ENCODE assay signal across 12 cellular contexts in the genomic region with DNA sequence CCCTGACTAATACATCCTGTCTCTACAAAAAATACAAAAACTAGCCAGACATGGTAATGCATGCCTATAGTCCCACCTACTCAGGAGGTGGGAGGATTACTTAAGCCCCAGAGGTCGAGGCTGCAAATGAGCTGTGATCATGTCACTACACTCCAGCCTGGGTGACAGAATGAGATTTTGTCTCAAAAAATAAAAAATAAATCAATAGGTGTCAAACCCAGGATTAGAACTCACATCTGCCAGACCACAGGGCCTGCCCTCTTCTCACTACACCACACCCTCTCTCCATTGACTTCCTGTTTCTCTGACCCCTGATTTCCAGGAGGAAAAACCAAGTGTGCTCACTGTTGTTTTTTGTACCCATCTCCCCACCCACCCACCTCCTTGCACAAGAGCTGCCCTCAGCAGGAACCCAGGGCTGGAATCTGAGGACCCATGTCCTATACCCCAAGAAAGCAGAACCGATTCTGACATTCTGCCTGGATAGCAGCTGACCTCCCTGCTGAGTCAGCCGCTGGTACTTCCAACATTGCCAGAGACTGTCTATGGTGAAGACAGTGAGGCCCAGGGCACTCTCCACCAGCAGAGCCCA. TPM values are rescaled to one million over a fixed set of nuclear protein-coding genes. Genes with fewer than 3 reads are reported as not detected.
DNase-seq lines count a peak whose midpoint lies in the region; ATAC-seq lines count a peak whose summit lies in the region.
"Had no signal": no experiment of that assay in that cellular context is flagged by ENCODE, and none has a peak within 500 bp of the region (broad histone marks: within the 10 kb centered on the region; RNA-seq: fewer than 3 reads in every experiment).

No MANE protein-coding gene starts in this region.

- H3K4me2 ChIP-seq in Karpas-422 (ENCODE audit: low read depth, low read length, poor library complexity, severe bottlenecking), result no peak overlapping the region

- no peaks in the 10 kb centered on the region for H3K79me2 ChIP-seq in Karpas-422 (ENCODE audit: low read length)

- no peaks in the 10 kb centered on the region for H3K4me1 ChIP-seq in Karpas-422 (ENCODE audit: low read length)
- H3K4me1 ChIP-seq: SJSA1 had no signal

- no peaks in the 10 kb centered on the region for H3K36me3 ChIP-seq in Karpas-422 (ENCODE audit: insufficient read depth, low read length)
- H3K36me3 ChIP-seq: SJSA1, tibial nerve had no signal

- H3K9ac ChIP-seq in Karpas-422 (ENCODE audit: low read length), result no peak overlapping the region

- in situ Hi-C loops in G401 (cut with HindIII; ENCODE audit: low sequenced_read_pairs), result no loop called here

- ATAC-seq in Right ventricle myocardium superior (ENCODE audit: poor library complexity), result peak; percentile 73
- no peak for ATAC-seq in GM18498 (IDR thresholded peaks at IDR 0.05; ENCODE audit: unreplicated experiment)
- no peak for ATAC-seq in GM19023 (IDR thresholded peaks at IDR 0.05; ENCODE audit: unreplicated experiment)

- no peaks in the 10 kb centered on the region for H4K20me1 ChIP-seq in Karpas-422 (ENCODE audit: insufficient read depth, low read depth, low read length)

- DNase-seq in G401 (ENCODE audit: low spot score) (peak; percentile 49), OCI-M1 (lab: John Stamatoyannopoulos, UW) (peak; percentile 24), Right ventricle myocardium superior (peak; percentile 65), putamen (ENCODE audit: low spot score) (peak; percentile 41), DMS53 (lab: John Stamatoyannopoulos, UW) (no peak), Karpas-422 (no peak)
- DNase-seq: cortex of kidney, NCI-H1092 had no signal

- intact Hi-C loops in Right ventricle myocardium superior (cut with DNase I), result no loop called here

- H3K4me3 ChIP-seq in Karpas-422 (ENCODE audit: low read length), result no peak overlapping the region
- H3K4me3 ChIP-seq: SJSA1, tibial nerve had no signal

- H3K9me2 ChIP-seq in Karpas-422 (replicated peaks; ENCODE audit: insufficient read depth, low read length), result no peaks in the 10 kb centered on the region

- H2AFZ ChIP-seq in Karpas-422 (ENCODE audit: low read length), result no peak overlapping the region

- H3K27ac ChIP-seq in Karpas-422 (ENCODE audit: low read length), result no peak overlapping the region
- H3K27ac ChIP-seq: SJSA1 had no signal

- no peaks in the 10 kb centered on the region for H3K9me3 ChIP-seq in Karpas-422 (ENCODE audit: low read length)
- H3K9me3 ChIP-seq: SJSA1 had no signal

- H3K27me3 ChIP-seq in Karpas-422 (ENCODE audit: low read length), result no peaks in the 10 kb centered on the region
- H3K27me3 ChIP-seq: SJSA1, tibial nerve had no signal

RNA-seq across cellular contexts. Expression of a gene that starts 6.2 kb away (rescaled TPM):
- not detected in 2 replicates for total RNA-seq in G401 (2014; rRNA removed; shearing (Covaris generic))
- 7.2 TPM for total RNA-seq in Right ventricle myocardium superior
- total RNA-seq in Karpas-422 (2014; rRNA removed; shearing (Covaris generic); ENCODE audit: low replicate concordance), result not detected in 2 replicates
- total RNA-seq: SJSA1 had no signal

Comparison
In these comparisons a context has a peak if more than half of its experiments do, and no peak if none do; other contexts are left out.
1. DNase-seq: peak in G401 (single experiment), OCI-M1 (single experiment), Right ventricle myocardium superior (single experiment) and putamen (single experiment); none in DMS53 (single experiment) and Karpas-422 (single experiment).